9 cellular contexts compared by ENCODE assay signal in genomic region chr7:22481726-22482125, GRCh38. TPM values are rescaled to one million over a fixed set of nuclear protein-coding genes. Genes with fewer than 3 reads are reported as not detected.
A peak's percentile ranks its signal among the peaks of the same experiment; 100 is the strongest.
DNase-seq lines count a peak whose midpoint lies in the region; ATAC-seq, FAIRE-seq and TF ChIP-seq lines count a peak whose summit lies in the region.
"Had no signal": no experiment of that assay in that cellular context is flagged by ENCODE, and none has a peak within 500 bp of the region (broad histone marks: within the 10 kb centered on the region; RNA-seq: fewer than 3 reads in every experiment).

No MANE protein-coding gene starts in this region.

- TF ChIP-seq POLR2A in GM12891 (IDR thresholded peaks at IDR 0.05; ENCODE audit: low read depth, low read length) (no peak), uterus (IDR thresholded peaks at IDR 0.05) (no peak)

- H2AFZ ChIP-seq in hepatocyte, result no peak overlapping the region

- no peaks in the 10 kb centered on the region for H3K9me2 ChIP-seq in hepatocyte (replicated peaks; ENCODE audit: insufficient read depth)

- H3K79me2 ChIP-seq in hepatocyte, result no peaks in the 10 kb centered on the region

- H3K4me1 ChIP-seq in left lung, result peaks cover 0 to 3% of the 10 kb centered on the region in 2 donors
- H3K4me1 ChIP-seq in hepatocyte (ENCODE audit: insufficient read depth), result no peaks in the 10 kb centered on the region
- H3K4me1 ChIP-seq in uterus, result no peaks in the 10 kb centered on the region

- no peaks in the 10 kb centered on the region for H4K20me1 ChIP-seq in hepatocyte (ENCODE audit: insufficient read depth, poor library complexity, severe bottlenecking)

- no peak overlapping the region for H3K4me2 ChIP-seq in hepatocyte

- ATAC-seq in GM21619 (IDR thresholded peaks at IDR 0.05; ENCODE audit: unreplicated experiment) (peak; percentile 61), left lung (peak; percentile 53), HG03571 (IDR thresholded peaks at IDR 0.05; ENCODE audit: unreplicated experiment) (no peak)

- DNase-seq in GM12891 (ENCODE audit: insufficient read length, low spot score), result no peak
- peak; percentile 52 for DNase-seq in NCI-H2196 (lab: John Stamatoyannopoulos, UW; ENCODE audit: unreplicated experiment)
- no peak for DNase-seq in left lung
- DNase-seq in hepatocyte (ENCODE audit: low spot score), result no peak
- no peak for DNase-seq in uterus
- no peak for DNase-seq in NCI-H187 treated with DMSO at 0.1 percent for 48 hours (lab: John Stamatoyannopoulos, UW)
- DNase-seq: activated effector memory CD4-positive, alpha-beta T cell treated with Interleukin-2 at 50 U/mL for 16 hours had no signal

- FAIRE-seq in GM12891 (lab: Jason Lieb, UNC), result peak; percentile 75

- H3K27me3 ChIP-seq in left lung (no peaks in the 10 kb centered on the region), hepatocyte (no peaks in the 10 kb centered on the region), uterus (no peaks in the 10 kb centered on the region)

- no peaks in the 10 kb centered on the region for H3K36me3 ChIP-seq in left lung
- H3K36me3 ChIP-seq in hepatocyte (replicated peaks; ENCODE audit: insufficient read depth, low read depth), result no peaks in the 10 kb centered on the region
- H3K36me3 ChIP-seq in uterus, result no peaks in the 10 kb centered on the region

- H3K27ac ChIP-seq in left lung (peak overlapping the region in 1 of 2 donors; percentile 57), hepatocyte (no peak overlapping the region), uterus (no peak overlapping the region)

- 53% methylated on average over 5 of the region's 5 CpGs for WGBS in hepatocyte (ENCODE audit: low lambda C conversion rate, missing lambda C conversion rate)

- TF ChIP-seq CTCF in left lung (IDR thresholded peaks at IDR 0.05) (no peak), hepatocyte (IDR thresholded peaks at IDR 0.05; ENCODE audit: poor library complexity) (no peak), uterus (IDR thresholded peaks at IDR 0.05) (no peak)

- H3K9me3 ChIP-seq in left lung (no peaks in the 10 kb centered on the region), hepatocyte (ENCODE audit: low read depth) (no peaks in the 10 kb centered on the region), uterus (no peaks in the 10 kb centered on the region)

- H3K4me3 ChIP-seq in left lung, result no peak overlapping the region
- no peak overlapping the region for H3K4me3 ChIP-seq in hepatocyte
- H3K4me3 ChIP-seq in uterus, result no peak overlapping the region

- intact Hi-C loops in left lung (cut with DNase I), result no loop called here
- intact Hi-C loops in uterus (cut with DNase I; ENCODE audit: low total_unique reads), result no loop called here

TF ChIP-seq in GM12891, 5 proteins besides CTCF, POLR2A, EP300 and RAD21:
- no peak for TF ChIP-seq TAF1 (IDR thresholded peaks at IDR 0.05; ENCODE audit: low read depth, low read length)
- no peak for TF ChIP-seq POU2F2 (IDR thresholded peaks at IDR 0.05; ENCODE audit: low read depth, low read length)
- peak; percentile 78 for TF ChIP-seq SPI1 (IDR thresholded peaks at IDR 0.05; ENCODE audit: low read depth, low read length)
- TF ChIP-seq PAX5 (IDR thresholded peaks at IDR 0.05; ENCODE audit: insufficient read depth, low read length, severe bottlenecking), result no peak

RNA-seq across cellular contexts. Expression of gene STEAP1B, which starts 18.3 kb away (rescaled TPM):
- polyA plus RNA-seq in GM12891 (2012; ENCODE audit: low read depth, missing spikeins), result 0.12 TPM
- total RNA-seq in left lung, result 1 to 10 TPM in 1 of 2 donors, under 1 TPM in 1; 0.85 to 1.3 TPM
- 0.36 TPM in 1 of 2 replicates, not detected in the other for total RNA-seq in hepatocyte
- 0.16 and 0.35 TPM in 2 replicates for polyA plus RNA-seq in hepatocyte
- 1 to 10 TPM in 2 of 4 donors, not detected in 2; 1.2 to 3.5 TPM for total RNA-seq in uterus
